ENCODE assay signal across 11 cellular contexts in the genomic region with DNA sequence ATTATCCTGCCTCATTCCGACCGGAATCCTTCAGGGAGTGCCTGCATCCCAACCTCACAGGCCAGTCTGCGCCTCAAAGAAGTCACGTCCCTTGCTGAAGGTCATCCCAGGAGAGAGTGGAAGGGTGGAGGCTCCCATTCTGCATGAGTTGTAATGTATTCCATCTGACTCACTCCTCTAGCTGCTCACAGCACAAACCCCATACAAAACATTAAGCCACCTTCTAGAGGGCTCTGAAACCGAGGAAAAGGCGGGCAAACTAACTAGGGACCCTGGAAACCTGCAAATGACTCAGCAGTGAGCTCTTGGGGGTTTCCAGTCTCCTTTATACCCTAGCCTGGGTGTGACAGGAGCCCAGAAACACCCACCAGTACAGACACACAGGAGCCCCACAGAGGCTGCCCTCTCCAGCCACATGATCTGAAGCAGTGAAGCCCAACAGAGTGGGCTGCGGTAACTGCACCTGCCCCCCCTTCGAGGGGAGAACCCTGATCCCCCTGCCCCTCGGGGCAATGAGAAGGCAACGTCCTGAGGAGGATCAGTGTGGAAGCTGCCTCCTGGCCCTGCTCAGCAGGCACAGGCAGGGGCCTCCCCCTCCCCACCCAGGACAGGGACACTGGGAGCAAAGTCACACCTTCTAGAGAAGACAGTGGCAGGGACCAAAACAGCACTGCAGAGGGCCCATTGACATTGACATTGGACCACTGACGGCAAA.
DNase-seq lines count a peak whose midpoint lies in the region; ATAC-seq and TF ChIP-seq lines count a peak whose summit lies in the region.
"Had no signal": no experiment of that assay in that cellular context is flagged by ENCODE, and none has a peak within 500 bp of the region (broad histone marks: within the 10 kb centered on the region; RNA-seq: fewer than 3 reads in every experiment).

No MANE protein-coding gene starts in this region.

- no peak overlapping the region for H3K9ac ChIP-seq in mammary epithelial cell (ENCODE audit: insufficient read depth, low read length)

- H3K4me1 ChIP-seq in mammary epithelial cell (ENCODE audit: insufficient read depth, low read length): no peaks in the 10 kb centered on the region

- TF ChIP-seq CTCF in AG10803 (conservative IDR thresholded peaks at IDR 0.05; ENCODE audit: low read length): no peak
- TF ChIP-seq CTCF in mammary epithelial cell (conservative IDR thresholded peaks at IDR 0.05 in 1 of 2, IDR thresholded peaks at IDR 0.05 in 1 of 2; ENCODE audit: extremely low read depth in 1 of 2, insufficient read depth in 1 of 2, low read depth in 1 of 2, low read length in 2 of 2): no peak
- TF ChIP-seq CTCF in dorsolateral prefrontal cortex (IDR thresholded peaks at IDR 0.05 in 54 of 56, conservative IDR thresholded peaks at IDR 0.05 in 2 of 56; ENCODE audit: low read depth in 1 of 56, partially characterized antibody in 56 of 56): no peak

- dilution Hi-C loops in mammary epithelial cell (cut with HindIII; ENCODE audit: low sequenced_read_pairs): no loop called here

- H3K4me3 ChIP-seq in AG10803 (ENCODE audit: low read length): no peak overlapping the region
- H3K4me3 ChIP-seq in mammary epithelial cell (replicated peaks in 1 of 3; ENCODE audit: insufficient read depth in 1 of 3, low read depth in 2 of 3, low read length in 3 of 3): no peak overlapping the region
- H3K4me3 ChIP-seq in dorsolateral prefrontal cortex: no peak overlapping the region

- H3K27me3 ChIP-seq in mammary epithelial cell (ENCODE audit: insufficient read depth, low read length): no peaks in the 10 kb centered on the region
- peaks cover 0 to 34% (median 5%) of the 10 kb centered on the region in 45 donors for H3K27me3 ChIP-seq in dorsolateral prefrontal cortex

- no TSS peak for BruUV-seq in mammary epithelial cell (replicated peaks; lab: Mats Ljungman, UMichigan)

- intact Hi-C loops in mammary epithelial cell (cut with micrococcal nuclease) (no loop called here), dorsolateral prefrontal cortex (cut with DNase I) (no loop called here)

- H2AFZ ChIP-seq in mammary epithelial cell (ENCODE audit: low read depth, low read length): no peak overlapping the region

- H3K27ac ChIP-seq in mammary epithelial cell (ENCODE audit: insufficient read depth, low read depth, low read length) (no peak overlapping the region), dorsolateral prefrontal cortex (no peak overlapping the region)

- 41% methylated on average over 7 of the region's 11 CpGs for WGBS in mammary epithelial cell (ENCODE audit: low coverage, missing lambda C conversion rate)

- no peaks in the 10 kb centered on the region for H3K36me3 ChIP-seq in mammary epithelial cell (ENCODE audit: insufficient read depth, low read length)

- CTCF ChIA-PET in mammary epithelial cell (lab: Charles Lee; ENCODE audit: low non-redundant PET): no interaction called here

- no peaks in the 10 kb centered on the region for H4K20me1 ChIP-seq in mammary epithelial cell (ENCODE audit: insufficient read depth, low read length)

- peak; percentile 77 for ATAC-seq in GM19025 (IDR thresholded peaks at IDR 0.05; ENCODE audit: low read depth, unreplicated experiment)
- ATAC-seq in HG02852 (IDR thresholded peaks at IDR 0.05; ENCODE audit: unreplicated experiment): peak; percentile 64

- in situ Hi-C loops in mammary epithelial cell (cut with MboI; ENCODE audit: low sequenced_read_pairs in 2 of 2): no loop called here

- no peaks in the 10 kb centered on the region for H3K79me2 ChIP-seq in mammary epithelial cell (ENCODE audit: insufficient read depth, low read length)

- no peak overlapping the region for H3K4me2 ChIP-seq in mammary epithelial cell (ENCODE audit: insufficient read depth, low read depth, low read length)

- peaks cover 28% of the 10 kb centered on the region for H3K9me3 ChIP-seq in mammary epithelial cell (replicated peaks; ENCODE audit: insufficient read depth, low read length)

- DNase-seq in AG10803 (ENCODE audit: low read depth): peak; percentile 11
- peak; percentile 25 for DNase-seq in activated CD8-positive, alpha-beta memory T cell treated with anti-CD3 and anti-CD28 coated beads, Interleukin-2, amount 50 U/mL, for 48 hours
- no peak for DNase-seq in mammary epithelial cell
- no peak for DNase-seq in NCI-H2227 (lab: John Stamatoyannopoulos, UW; ENCODE audit: unreplicated experiment)
- DNase-seq in NOMO-1 treated with DMSO at 0.1 percent for 48 hours (lab: John Stamatoyannopoulos, UW; ENCODE audit: unreplicated experiment): no peak
- DNase-seq in dorsolateral prefrontal cortex: no peak
- DNase-seq: activated T-cell treated with anti-CD3 and anti-CD28 coated beads, Interleukin-2, amount 50 U/mL, for 72 hours; kidney; NCI-H187 treated with DMSO at 0.1 percent for 48 hours had no signal

Comparison
In these comparisons a context has a peak if more than half of its experiments do, and no peak if none do; other contexts are left out.
1. DNase-seq: peak in AG10803 (single experiment) and activated CD8-positive, alpha-beta memory T cell treated with anti-CD3 and anti-CD28 coated beads, Interleukin-2, amount 50 U/mL, for 48 hours (single experiment); none in mammary epithelial cell (single experiment), NCI-H2227 (single experiment), NOMO-1 treated with DMSO at 0.1 percent for 48 hours (single experiment) and dorsolateral prefrontal cortex (0 of 10).